Comparison of ENCODE assay signal across 8 cellular contexts in the genomic region with DNA sequence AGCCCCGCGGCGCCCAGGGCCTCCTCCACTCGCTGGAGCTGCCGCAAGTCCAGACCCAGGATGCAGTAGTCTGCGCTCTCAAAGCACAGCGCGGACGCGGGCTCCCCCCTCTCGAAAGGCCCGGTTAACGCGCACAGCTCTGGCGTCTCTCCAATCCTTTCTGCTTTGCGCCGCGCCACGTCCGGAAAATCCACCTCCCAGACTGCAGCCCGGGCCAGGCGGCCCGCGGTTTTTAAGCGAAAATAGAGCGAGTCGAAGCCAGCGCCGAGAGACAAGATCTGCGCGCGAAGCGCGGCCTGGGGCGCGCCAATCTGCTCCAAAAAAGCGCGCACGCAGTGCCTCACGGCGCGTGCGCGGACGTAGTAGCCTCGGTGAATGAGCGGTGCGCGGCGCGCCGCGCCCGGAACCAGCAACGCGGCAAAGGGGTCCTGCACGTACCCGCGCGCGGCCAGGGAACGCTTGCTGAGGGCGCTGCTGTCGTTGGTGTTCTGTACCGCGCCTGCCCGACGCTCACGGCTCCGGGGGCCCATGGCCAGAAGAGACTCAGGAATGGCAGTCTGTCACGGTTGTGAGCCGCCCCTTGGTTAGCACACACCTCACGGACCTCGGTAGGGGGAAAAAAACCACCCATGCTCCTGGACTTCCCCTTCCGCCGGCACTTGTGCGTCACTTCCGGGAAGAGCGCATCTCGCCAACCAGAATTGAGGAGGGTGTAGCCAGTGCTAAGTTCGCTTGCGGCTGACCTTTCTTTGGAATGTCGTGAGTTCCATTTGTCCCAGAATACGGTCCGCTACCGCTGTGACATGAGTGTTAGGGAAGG. TPM values are rescaled to one million over a fixed set of nuclear protein-coding genes. Genes with fewer than 3 reads are reported as not detected.
A peak's percentile ranks its signal among the peaks of the same experiment; 100 is the strongest.
DNase-seq lines count a peak whose midpoint lies in the region; ATAC-seq lines count a peak whose summit lies in the region.

TSS of gene LCMT2 (minus strand) at position 614 of the 820 bp plus-strand sequence. CDS start at position 530, 84 bp downstream.

- peak within 1 kb of the TSS; percentile 81 for H3K9ac ChIP-seq in BLaER1

- no peaks in the 10 kb centered on the region for H3K27me3 ChIP-seq in BLaER1

- H4K20me1 ChIP-seq in BLaER1, result no peaks in the 10 kb centered on the region

- H3K4me2 ChIP-seq in BLaER1, result peak within 1 kb of the TSS; percentile 98

- peak within 1 kb of the TSS; percentile 77 for H3K4me3 ChIP-seq in BLaER1

- peaks cover 15% of the 10 kb centered on the region for H3K9me3 ChIP-seq in BLaER1

- ATAC-seq in GM19328 (IDR thresholded peaks at IDR 0.05; ENCODE audit: unreplicated experiment) (peak; percentile 86), HG03520 (IDR thresholded peaks at IDR 0.05; ENCODE audit: unreplicated experiment) (peak; percentile 89), left lobe of liver (peak; percentile 96)

- H3K4me1 ChIP-seq in BLaER1, result peaks cover 28% of the 10 kb centered on the region

- H3K27ac ChIP-seq in BLaER1, result peak within 1 kb of the TSS; percentile 90

- DNase-seq in NCI-H748 treated with DMSO at 0.1 percent for 48 hours (lab: John Stamatoyannopoulos, UW), result peak; percentile 64
- peak; percentile 80 to 89 for DNase-seq in activated CD4-positive, alpha-beta T cell treated with anti-CD3 and anti-CD28 coated beads, Interleukin-2, amount 50 U/mL, for 24 hours (ENCODE audit: low read depth in 1 of 2, low spot score in 1 of 2)
- peak; percentile 93 for DNase-seq in dedifferentiated amniotic fluid mesenchymal stem cell (ENCODE audit: extremely low spot score)
- DNase-seq in left lobe of liver (ENCODE audit: low spot score), result peak; percentile 96
- DNase-seq in stimulated activated CD4-positive, alpha-beta T cell treated with anti-CD3 and anti-CD28 coated beads, Interleukin-2, amount 100 ng/mL, for 24 hours, result peak; percentile 88 to 91

- peaks cover 17% of the 10 kb centered on the region for H3K36me3 ChIP-seq in BLaER1

RNA-seq across cellular contexts. Expression of gene LCMT2, which starts in this region (rescaled TPM):
- 3.7 TPM for total RNA-seq in left lobe of liver

Comparison
In these comparisons a context has a peak if more than half of its experiments do, and no peak if none do; other contexts are left out.
1. Peak in every context shown above with its lines: DNase-seq, ATAC-seq, H3K4me3 ChIP-seq and H3K27ac ChIP-seq.